In genomic region chr10:22634093-22634492, GRCh38 we compare ENCODE assay signal across 19 cellular contexts.
A peak's percentile ranks its signal among the peaks of the same experiment; 100 is the strongest.
DNase-seq lines count a peak whose midpoint lies in the region; ATAC-seq, FAIRE-seq and TF ChIP-seq lines count a peak whose summit lies in the region.
"Had no signal": no experiment of that assay in that cellular context is flagged by ENCODE, and none has a peak within 500 bp of the region (broad histone marks: within the 10 kb centered on the region; RNA-seq: fewer than 3 reads in every experiment).

No MANE protein-coding gene starts in this region.

- no peak overlapping the region for H3K4me3 Mint-ChIP-seq in activated naive CD8-positive, alpha-beta T cell treated with anti-CD3 and anti-CD28 coated beads, Interleukin-2, amount 10 ng/mL, durations not matched to agents 7 days and 5 days
- peak overlapping the region in 9 of 10 donors; percentile 2 to 71 (median 34) for H3K4me3 Mint-ChIP-seq in naive thymus-derived CD8-positive, alpha-beta T cell

- no peak for TF ChIP-seq POLR2A in GM12892 (IDR thresholded peaks at IDR 0.05; ENCODE audit: low read depth, low read length)
- no peak for TF ChIP-seq POLR2A in gastroesophageal sphincter (IDR thresholded peaks at IDR 0.05)

- H3K9me3 ChIP-seq in neuronal stem cell (replicated peaks in 1 of 2; ENCODE audit: control insufficient read depth in 2 of 2, insufficient read depth in 1 of 2, low read depth in 1 of 2, low read length in 2 of 2) = no peaks in the 10 kb centered on the region
- no peaks in the 10 kb centered on the region for H3K9me3 ChIP-seq in gastroesophageal sphincter
- H3K9me3 ChIP-seq: heart right ventricle had no signal

- no peak overlapping the region for H3K18ac ChIP-seq in neuronal stem cell (ENCODE audit: low read length)

- H3K4me1 Mint-ChIP-seq in activated naive CD8-positive, alpha-beta T cell treated with anti-CD3 and anti-CD28 coated beads, Interleukin-2, amount 10 ng/mL, durations not matched to agents 7 days and 5 days = peaks cover 67% of the 10 kb centered on the region
- peaks cover 48 to 99% (median 95%) of the 10 kb centered on the region in 4 donors for H3K4me1 Mint-ChIP-seq in naive thymus-derived CD8-positive, alpha-beta T cell

- H3K27ac Mint-ChIP-seq in activated naive CD8-positive, alpha-beta T cell treated with anti-CD3 and anti-CD28 coated beads, Interleukin-2, amount 10 ng/mL, durations not matched to agents 7 days and 5 days = peak overlapping the region; percentile 71
- H3K27ac Mint-ChIP-seq in naive thymus-derived CD8-positive, alpha-beta T cell = peak overlapping the region in 9 of 10 donors; percentile 11 to 97 (median 85)

- H2AFZ ChIP-seq in neuronal stem cell (ENCODE audit: low read length) = no peak overlapping the region

- no peak overlapping the region for H3K4me2 ChIP-seq in neuronal stem cell (ENCODE audit: insufficient read depth, low read length, poor library complexity, severe bottlenecking)

- H3K9ac ChIP-seq in neuronal stem cell (ENCODE audit: low read depth, low read length, poor library complexity) = no peak overlapping the region

- no peak for DNase-seq in GM12892 (ENCODE audit: insufficient read length)
- no peak for DNase-seq in activated naive CD8-positive, alpha-beta T cell treated with anti-CD3 and anti-CD28 coated beads, Interleukin-2, amount 10 ng/mL, durations not matched to agents 7 days and 5 days
- no peak for DNase-seq in naive thymus-derived CD8-positive, alpha-beta T cell
- no peak for DNase-seq in stimulated activated CD4-positive, alpha-beta T cell treated with anti-CD3 and anti-CD28 coated beads, Interleukin-2, amount 100 ng/mL, for 24 hours
- DNase-seq in neuronal stem cell (ENCODE audit: low spot score) = no peak
- DNase-seq: effector CD8-positive, alpha-beta T cell; heart right ventricle; Kasumi-1; NCI-H1417 treated with DMSO at 0.1 percent for 48 hours; NCI-H2171 treated with DMSO at 0.1 percent for 48 hours; NCI-H774 had no signal

- H2AK5ac ChIP-seq in neuronal stem cell (ENCODE audit: low read depth, low read length) = no peak overlapping the region

- H3K27ac ChIP-seq in C4-2B = peak overlapping the region; percentile 66
- H3K27ac ChIP-seq in neuronal stem cell (replicated peaks; ENCODE audit: low read length) = no peak overlapping the region
- no peak overlapping the region for H3K27ac ChIP-seq in gastroesophageal sphincter
- H3K27ac ChIP-seq: cardiac muscle cell had no signal

- no peaks in the 10 kb centered on the region for H3K27me3 Mint-ChIP-seq in activated naive CD8-positive, alpha-beta T cell treated with anti-CD3 and anti-CD28 coated beads, Interleukin-2, amount 10 ng/mL, durations not matched to agents 7 days and 5 days
- no peaks in the 10 kb centered on the region for H3K27me3 Mint-ChIP-seq in naive thymus-derived CD8-positive, alpha-beta T cell

- H2BK15ac ChIP-seq in neuronal stem cell (ENCODE audit: low read length) = no peak overlapping the region

- POLR2A ChIA-PET in activated naive CD8-positive, alpha-beta T cell treated with anti-CD3 and anti-CD28 coated beads, Interleukin-2, amount 10 ng/mL, durations not matched to agents 7 days and 5 days (lab: Charles Lee) = interaction anchor here (1.0 kb wide), 1 partner anchor 19 kb away, joined by 4 read pairs; no protein-coding TSS in a partner anchor
- POLR2A ChIA-PET in naive thymus-derived CD8-positive, alpha-beta T cell (lab: Charles Lee) = interaction anchor here (1.1 to 6.6 kb wide), 4 partner anchors 12 to 79 kb away, joined by 3 to 33 read pairs (median 16); no protein-coding TSS in a partner anchor

- peaks cover 1 to 3% of the 10 kb centered on the region in 2 donors for H3K4me1 ChIP-seq in neuronal stem cell (ENCODE audit: control insufficient read depth in 2 of 2, insufficient read depth in 1 of 2, low read depth in 1 of 2, low read length in 2 of 2)
- peaks cover 0 to 31% (median 2%) of the 10 kb centered on the region in 3 donors for H3K4me1 ChIP-seq in gastroesophageal sphincter

- H3K14ac ChIP-seq in neuronal stem cell (ENCODE audit: low read length) = no peak overlapping the region

- TF ChIP-seq EP300 in gastroesophageal sphincter (IDR thresholded peaks at IDR 0.05) = no peak

- H3K4me3 ChIP-seq in neuronal stem cell (ENCODE audit: low read length in 2 of 2) = no peak overlapping the region
- H3K4me3 ChIP-seq in gastroesophageal sphincter = no peak overlapping the region
- H3K4me3 ChIP-seq: cardiac muscle cell, heart right ventricle had no signal

- H3K27me3 ChIP-seq in neuronal stem cell (ENCODE audit: control insufficient read depth in 3 of 3, insufficient read depth in 3 of 3, low read depth in 1 of 3, low read length in 3 of 3) (no peaks in the 10 kb centered on the region), gastroesophageal sphincter (no peaks in the 10 kb centered on the region)
- H3K27me3 ChIP-seq: cardiac muscle cell, heart right ventricle had no signal

- H2BK120ac ChIP-seq in neuronal stem cell (ENCODE audit: low read depth, low read length) = no peak overlapping the region

- H4K91ac ChIP-seq in neuronal stem cell (ENCODE audit: low read depth, low read length, poor library complexity) = no peak overlapping the region

- no peak overlapping the region for H3K23ac ChIP-seq in neuronal stem cell (ENCODE audit: low read depth, low read length, poor library complexity)

- no peaks in the 10 kb centered on the region for H3K9me3 Mint-ChIP-seq in activated naive CD8-positive, alpha-beta T cell treated with anti-CD3 and anti-CD28 coated beads, Interleukin-2, amount 10 ng/mL, durations not matched to agents 7 days and 5 days
- H3K9me3 Mint-ChIP-seq in naive thymus-derived CD8-positive, alpha-beta T cell = peaks cover 0 to 8% (median 0%) of the 10 kb centered on the region in 9 donors

- peaks cover 2% of the 10 kb centered on the region for H3K79me1 ChIP-seq in neuronal stem cell (ENCODE audit: low read depth, low read length)

- TF ChIP-seq CTCF in C4-2B (conservative IDR thresholded peaks at IDR 0.05) (no peak), gastroesophageal sphincter (IDR thresholded peaks at IDR 0.05) (no peak)

- H3K4ac ChIP-seq in neuronal stem cell (ENCODE audit: low read length) = no peak overlapping the region

- H2BK5ac ChIP-seq in neuronal stem cell (ENCODE audit: low read length) = no peak overlapping the region

- ATAC-seq in activated naive CD8-positive, alpha-beta T cell treated with anti-CD3 and anti-CD28 coated beads, Interleukin-2, amount 10 ng/mL, durations not matched to agents 7 days and 5 days (ENCODE audit: low read depth) = no peak
- no peak for ATAC-seq in naive thymus-derived CD8-positive, alpha-beta T cell
- ATAC-seq in HG03097 (IDR thresholded peaks at IDR 0.05; ENCODE audit: low FRiP score, unreplicated experiment) = no peak
- ATAC-seq in gastroesophageal sphincter = no peak
- ATAC-seq: HCT116, SK-N-SH treated with all-trans-retinoic acid at 6 μM for 48 hours had no signal

- H4K8ac ChIP-seq in neuronal stem cell (ENCODE audit: low read depth, low read length) = no peak overlapping the region

- no peak overlapping the region for H2BK12ac ChIP-seq in neuronal stem cell (ENCODE audit: low read length)

- H3K36me3 Mint-ChIP-seq in activated naive CD8-positive, alpha-beta T cell treated with anti-CD3 and anti-CD28 coated beads, Interleukin-2, amount 10 ng/mL, durations not matched to agents 7 days and 5 days = peaks cover 35% of the 10 kb centered on the region
- peaks cover 9 to 14% (median 13%) of the 10 kb centered on the region in 3 donors for H3K36me3 Mint-ChIP-seq in naive thymus-derived CD8-positive, alpha-beta T cell

- H3K36me3 ChIP-seq in neuronal stem cell (replicated peaks in 1 of 2; ENCODE audit: control insufficient read depth in 2 of 2, insufficient read depth in 2 of 2, low read length in 2 of 2) (no peaks in the 10 kb centered on the region), gastroesophageal sphincter (no peaks in the 10 kb centered on the region)
- H3K36me3 ChIP-seq: cardiac muscle cell, heart right ventricle had no signal

- FAIRE-seq in GM12892 (lab: Jason Lieb, UNC) = peak; percentile 61
- FAIRE-seq: D721Med, keratinocyte had no signal

- WGBS in neuronal stem cell (ENCODE audit: extremely low coverage in 2 of 2, insufficient read length in 2 of 2, insufficient replicate concordance in 1 of 2), 2 donors = no CpG with 5 or more reads among the region's 5 CpGs
- WGBS in gastroesophageal sphincter (ENCODE audit: low coverage in 1 of 2), 2 donors = 86 to 100% methylated on average over 4 to 5 of the region's 5 CpGs
